ENCODE assay signal across 16 cellular contexts in the genomic region with DNA sequence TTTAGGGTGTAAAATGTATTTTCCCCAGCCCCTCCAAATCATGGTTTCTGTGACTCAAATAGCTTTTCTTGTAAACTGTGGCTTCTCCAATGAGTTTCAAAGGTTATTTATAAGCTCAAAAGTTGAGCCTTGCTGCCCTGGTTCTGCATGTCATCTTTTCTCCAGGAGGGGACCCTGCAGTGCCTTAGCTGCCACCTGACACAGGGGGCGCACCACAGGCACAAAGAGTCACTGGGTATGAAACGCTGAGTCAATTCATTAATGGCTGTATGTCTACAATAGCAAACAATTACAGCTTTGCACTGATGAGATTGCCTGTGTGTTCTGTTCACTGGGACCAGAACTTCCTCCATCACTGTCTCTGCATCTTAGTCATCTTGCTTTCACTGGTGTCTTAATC.
A peak's percentile ranks its signal among the peaks of the same experiment; 100 is the strongest.
DNase-seq lines count a peak whose midpoint lies in the region; ATAC-seq, FAIRE-seq and TF ChIP-seq lines count a peak whose summit lies in the region.
"Had no signal": no experiment of that assay in that cellular context is flagged by ENCODE, and none has a peak within 500 bp of the region (broad histone marks: within the 10 kb centered on the region; RNA-seq: fewer than 3 reads in every experiment).

No MANE protein-coding gene starts in this region.

- no peak overlapping the region for H3K4me3 Mint-ChIP-seq in activated CD4-positive, alpha-beta T cell treated with anti-CD3 and anti-CD28 coated beads, Interleukin-2, amount 10 ng/mL, durations not matched to agents 7 days and 5 days
- H3K4me3 Mint-ChIP-seq: CD14-positive monocyte; CD8-positive, alpha-beta T cell had no signal

- DNase-seq in MM.1S (peak; percentile 64), WERI-Rb-1 (no peak), iPS DF 6.9 (ENCODE audit: low read depth, low spot score) (peak; percentile 1), GM12891 (ENCODE audit: insufficient read length, low spot score) (no peak)
- DNase-seq in activated CD4-positive, alpha-beta T cell treated with anti-CD3 and anti-CD28 coated beads, Interleukin-2, amount 10 ng/mL, durations not matched to agents 7 days and 5 days: no peak
- DNase-seq: BE2C; Caco-2; CD8-positive, alpha-beta T cell; DND-41; GF-D8; GM23248 had no signal

- H3K27ac ChIP-seq in MM.1S (ENCODE audit: low read length) (peak overlapping the region; percentile 77), WERI-Rb-1 (no peak overlapping the region), iPS DF 6.9 (ENCODE audit: low read length) (no peak overlapping the region)
- H3K27ac ChIP-seq: A549, GM23248 had no signal

- no peak for TF ChIP-seq POLR2A in GM12891 (IDR thresholded peaks at IDR 0.05; ENCODE audit: low read depth, low read length)

- no peaks in the 10 kb centered on the region for H3K36me3 Mint-ChIP-seq in activated CD4-positive, alpha-beta T cell treated with anti-CD3 and anti-CD28 coated beads, Interleukin-2, amount 10 ng/mL, durations not matched to agents 7 days and 5 days (ENCODE audit: low read depth)
- H3K36me3 Mint-ChIP-seq: CD14-positive monocyte; CD8-positive, alpha-beta T cell had no signal

- no peak for ATAC-seq in HG03196 (IDR thresholded peaks at IDR 0.05; ENCODE audit: unreplicated experiment)
- ATAC-seq: A549; CD8-positive, alpha-beta T cell had no signal

- H3K4me3 ChIP-seq in MM.1S (ENCODE audit: low read length) (peak overlapping the region; percentile 29), WERI-Rb-1 (ENCODE audit: low read depth, low read length) (no peak overlapping the region), iPS DF 6.9 (ENCODE audit: low read length) (no peak overlapping the region)
- H3K4me3 ChIP-seq: A549, GM23248, HAP-1 had no signal

- H3K27me3 ChIP-seq in MM.1S (replicated peaks; ENCODE audit: insufficient read depth, low read length) (no peaks in the 10 kb centered on the region), WERI-Rb-1 (ENCODE audit: insufficient read depth, low read depth, severe bottlenecking) (peaks cover 4% of the 10 kb centered on the region), iPS DF 6.9 (ENCODE audit: control insufficient read depth, insufficient read depth, low read length) (no peaks in the 10 kb centered on the region)
- H3K27me3 ChIP-seq: BE2C had no signal

- no peak overlapping the region for H2AFZ ChIP-seq in MM.1S (ENCODE audit: low read length)
- H2AFZ ChIP-seq: GM23248 had no signal

- no peak overlapping the region for H3K27ac Mint-ChIP-seq in activated CD4-positive, alpha-beta T cell treated with anti-CD3 and anti-CD28 coated beads, Interleukin-2, amount 10 ng/mL, durations not matched to agents 7 days and 5 days
- H3K27ac Mint-ChIP-seq: CD14-positive monocyte; CD8-positive, alpha-beta T cell; IgD-negative memory B cell had no signal

- peaks cover 100% of the 10 kb centered on the region for H3K79me2 ChIP-seq in MM.1S (ENCODE audit: low read length)

- H4K20me1 ChIP-seq in MM.1S (ENCODE audit: insufficient read depth, low read length): peaks cover 12% of the 10 kb centered on the region; the same call in 1 of the 2 replicates

- POLR2A ChIA-PET in activated CD4-positive, alpha-beta T cell treated with anti-CD3 and anti-CD28 coated beads, Interleukin-2, amount 10 ng/mL, durations not matched to agents 7 days and 5 days (lab: Charles Lee): no interaction called here

- TF ChIP-seq CTCF in MM.1S (IDR thresholded peaks at IDR 0.05; ENCODE audit: low read length) (peak; percentile 97), WERI-Rb-1 (IDR thresholded peaks at IDR 0.05; ENCODE audit: low read depth, low read length) (0 out of 2 replicates have a peak, but pooled peaks have one; percentile 22)

- H3K9me2 ChIP-seq in MM.1S (replicated peaks; ENCODE audit: insufficient read depth, low read length): no peaks in the 10 kb centered on the region

- H3F3A ChIP-seq in MM.1S (ENCODE audit: insufficient read depth, low read length): peaks cover 99% of the 10 kb centered on the region

- no CpG with 5 or more reads among the region's 2 CpGs for WGBS in iPS DF 6.9 (ENCODE audit: insufficient coverage, insufficient read length)

- H3K9me3 ChIP-seq in MM.1S (replicated peaks; ENCODE audit: insufficient read depth, low read length) (no peaks in the 10 kb centered on the region), WERI-Rb-1 (ENCODE audit: severe bottlenecking) (peaks cover 5% of the 10 kb centered on the region), iPS DF 6.9 (ENCODE audit: control insufficient read depth, insufficient read depth, low read length) (no peaks in the 10 kb centered on the region)
- H3K9me3 ChIP-seq: A549, HAP-1 had no signal

- H3K4me1 Mint-ChIP-seq in activated CD4-positive, alpha-beta T cell treated with anti-CD3 and anti-CD28 coated beads, Interleukin-2, amount 10 ng/mL, durations not matched to agents 7 days and 5 days: no peaks in the 10 kb centered on the region
- H3K4me1 Mint-ChIP-seq: CD14-positive monocyte, IgD-negative memory B cell had no signal

- no peak for FAIRE-seq in GM12891 (lab: Jason Lieb, UNC)
- FAIRE-seq: A549 had no signal

- H3K27me3 Mint-ChIP-seq in activated CD4-positive, alpha-beta T cell treated with anti-CD3 and anti-CD28 coated beads, Interleukin-2, amount 10 ng/mL, durations not matched to agents 7 days and 5 days: no peaks in the 10 kb centered on the region
- H3K27me3 Mint-ChIP-seq: IgD-negative memory B cell had no signal

- peak overlapping the region; percentile 54; the same call in 1 of the 2 replicates for H3K9ac ChIP-seq in MM.1S (ENCODE audit: low read length)
- H3K9ac ChIP-seq: GM23248 had no signal

- H3K4me1 ChIP-seq in MM.1S (ENCODE audit: low read length) (peaks cover 96% of the 10 kb centered on the region), iPS DF 6.9 (ENCODE audit: control insufficient read depth, insufficient read depth, low read length) (no peaks in the 10 kb centered on the region)
- H3K4me1 ChIP-seq: A549, BE2C, HAP-1 had no signal

- CTCF ChIA-PET in activated CD4-positive, alpha-beta T cell treated with anti-CD3 and anti-CD28 coated beads, Interleukin-2, amount 10 ng/mL, durations not matched to agents 7 days and 5 days (lab: Charles Lee): interaction anchor here (0.7 kb wide), 1 partner anchor 13 kb away, joined by 3 read pairs; no protein-coding TSS in a partner anchor

- H3K36me3 ChIP-seq in MM.1S (replicated peaks; ENCODE audit: insufficient read depth, low read length): peaks cover 39% of the 10 kb centered on the region
- H3K36me3 ChIP-seq in WERI-Rb-1: no peaks in the 10 kb centered on the region
- no peaks in the 10 kb centered on the region for H3K36me3 ChIP-seq in iPS DF 6.9 (ENCODE audit: control insufficient read depth, insufficient read depth, low read length)
- H3K36me3 ChIP-seq: BE2C, HAP-1 had no signal

- peaks cover 6% of the 10 kb centered on the region for H3K9me3 Mint-ChIP-seq in activated CD4-positive, alpha-beta T cell treated with anti-CD3 and anti-CD28 coated beads, Interleukin-2, amount 10 ng/mL, durations not matched to agents 7 days and 5 days

- H3K4me2 ChIP-seq in MM.1S (ENCODE audit: low read depth, low read length): peak overlapping the region; percentile 84
- H3K4me2 ChIP-seq: A549 had no signal

TF ChIP-seq in GM12891, 5 proteins besides CTCF, POLR2A, EP300 and RAD21:
- TF ChIP-seq POLR2AphosphoS5 (IDR thresholded peaks at IDR 0.05; ENCODE audit: low read depth, low read length): no peak
- no peak for TF ChIP-seq POU2F2 (IDR thresholded peaks at IDR 0.05; ENCODE audit: low read depth, low read length)
- TF ChIP-seq SPI1 (IDR thresholded peaks at IDR 0.05; ENCODE audit: low read depth, low read length): no peak
- no peak for TF ChIP-seq PAX5 (IDR thresholded peaks at IDR 0.05; ENCODE audit: insufficient read depth, low read length, severe bottlenecking)
- TF ChIP-seq TAF1 (IDR thresholded peaks at IDR 0.05; ENCODE audit: low read depth, low read length): no peak
TF ChIP-seq in GM12891: peak in this region for 0.

Comparison
In these comparisons a context has a peak if more than half of its experiments do, and no peak if none do; other contexts are left out.
1. DNase-seq: peak in MM.1S (single experiment) and iPS DF 6.9 (single experiment); none in WERI-Rb-1 (single experiment), GM12891 (single experiment) and activated CD4-positive, alpha-beta T cell treated with anti-CD3 and anti-CD28 coated beads, Interleukin-2, amount 10 ng/mL, durations not matched to agents 7 days and 5 days (single experiment).